In the genomic region with DNA sequence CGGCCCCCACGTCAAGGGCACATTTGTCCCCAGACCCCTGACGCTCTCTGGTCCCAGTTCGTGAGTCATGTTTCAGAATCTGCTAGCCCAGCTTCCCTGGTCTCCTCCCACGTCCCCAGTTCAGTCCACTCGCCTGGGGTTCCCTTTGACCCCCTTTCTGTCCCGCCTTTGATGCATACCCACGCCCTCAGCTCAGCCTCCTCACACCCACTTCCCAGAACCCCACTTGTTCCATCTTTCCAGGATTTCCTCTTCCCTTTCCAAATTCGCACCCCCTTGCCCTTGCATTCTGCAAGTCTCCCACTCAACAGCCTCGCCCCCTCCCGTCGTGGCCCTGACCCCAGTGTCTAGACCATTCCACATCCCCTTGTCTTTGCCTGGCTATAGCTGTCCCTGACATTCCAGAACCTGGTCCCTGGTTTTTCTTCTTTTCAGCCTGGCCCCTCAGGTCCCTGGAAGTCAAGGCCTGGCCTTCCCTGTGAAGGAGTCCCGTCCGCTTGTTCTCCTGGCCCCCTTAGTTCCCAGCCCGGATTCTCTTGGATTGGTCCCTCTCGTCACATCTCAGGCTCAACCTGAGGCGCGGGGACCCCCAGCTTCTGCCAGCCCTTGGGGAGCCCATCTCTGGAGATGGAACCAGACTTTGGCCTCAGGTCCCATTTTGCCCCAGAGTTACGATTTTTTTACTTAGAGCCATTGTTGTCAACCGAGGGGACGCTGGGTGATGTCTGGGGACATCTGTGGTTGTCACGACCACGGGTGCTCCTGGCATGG, we compare ENCODE assay signal across 8 cellular contexts. TPM values are rescaled to one million over a fixed set of nuclear protein-coding genes. Genes with fewer than 3 reads are reported as not detected.
DNase-seq lines count a peak whose midpoint lies in the region; ATAC-seq, FAIRE-seq and TF ChIP-seq lines count a peak whose summit lies in the region.

No MANE protein-coding gene starts in this region.

- H3K9me3 ChIP-seq in HEK293 (ENCODE audit: control insufficient read depth, insufficient read depth, low read depth, low read length): no peaks in the 10 kb centered on the region
- H3K9me3 ChIP-seq in hepatocyte (ENCODE audit: low read depth): no peaks in the 10 kb centered on the region
- H3K9me3 ChIP-seq in small intestine (ENCODE audit: control insufficient read depth, low read depth): no peaks in the 10 kb centered on the region

- ATAC-seq in activated B cell treated with CpG ODN at 0.5 μM for 24 hours (ENCODE audit: low read depth): no peak

- FAIRE-seq in small intestine (lab: Jason Lieb, UNC) (no peak), urothelium cell line (lab: Jason Lieb, UNC) (no peak)

- H2AFZ ChIP-seq in hepatocyte: no peak overlapping the region

- H3K36me3 Mint-ChIP-seq in activated B cell treated with CpG ODN at 0.5 μM for 24 hours (ENCODE audit: low read depth): peaks cover 29% of the 10 kb centered on the region

- H3K27ac Mint-ChIP-seq in activated B cell treated with CpG ODN at 0.5 μM for 24 hours: peak overlapping the region; percentile 56

- intact Hi-C loops in activated B cell treated with CpG ODN at 0.5 μM for 24 hours (cut with micrococcal nuclease): loop anchor here (10.0 kb wide), 2 partner anchors 388 to 1102 kb away; partner anchors contain the start of gene HMG20B

- H3K27ac ChIP-seq in HEK293 (ENCODE audit: extremely low read depth, low read depth, low read length): peak overlapping the region; percentile 35; the same call in 1 of the 2 replicates
- H3K27ac ChIP-seq in hepatocyte: no peak overlapping the region
- peak overlapping the region; percentile 96 to 99 for H3K27ac ChIP-seq in small intestine (ENCODE audit: low read depth in 1 of 2, low read length in 1 of 2)

- WGBS in hepatocyte (ENCODE audit: low lambda C conversion rate, missing lambda C conversion rate): 78% methylated on average over 23 of the region's 23 CpGs
- WGBS in small intestine, 3 donors: 22 to 55% (median 35%) methylated on average over 23 of the region's 23 CpGs

- no peaks in the 10 kb centered on the region for H3K9me2 ChIP-seq in hepatocyte (replicated peaks; ENCODE audit: insufficient read depth)

- peak overlapping the region; percentile 98 for H3K4me3 ChIP-seq in HEK293 (ENCODE audit: low read depth, low read length)
- H3K4me3 ChIP-seq in hepatocyte: no peak overlapping the region
- peak overlapping the region; percentile 69 to 96 for H3K4me3 ChIP-seq in small intestine (ENCODE audit: low read depth in 1 of 2, low read length in 2 of 2)

- H3K4me1 Mint-ChIP-seq in activated B cell treated with CpG ODN at 0.5 μM for 24 hours: peaks cover 67% of the 10 kb centered on the region

- TF ChIP-seq CTCF in HEK293 (tag by site-specific recombination; IDR thresholded peaks at IDR 0.05): no peak
- no peak for TF ChIP-seq CTCF in activated B cell treated with CpG ODN at 0.5 μM for 24 hours (IDR thresholded peaks at IDR 0.05)
- TF ChIP-seq CTCF in hepatocyte (IDR thresholded peaks at IDR 0.05; ENCODE audit: poor library complexity): no peak

- no peaks in the 10 kb centered on the region for H3K9me3 Mint-ChIP-seq in activated B cell treated with CpG ODN at 0.5 μM for 24 hours

- H3K79me2 ChIP-seq in hepatocyte: peaks cover 56% of the 10 kb centered on the region

- no peaks in the 10 kb centered on the region for H3K27me3 Mint-ChIP-seq in activated B cell treated with CpG ODN at 0.5 μM for 24 hours

- H3K4me1 ChIP-seq in HEK293 (ENCODE audit: control insufficient read depth, insufficient read depth, low read length): peaks cover 5% of the 10 kb centered on the region
- peaks cover 11% of the 10 kb centered on the region for H3K4me1 ChIP-seq in hepatocyte (ENCODE audit: insufficient read depth)
- H3K4me1 ChIP-seq in small intestine (ENCODE audit: control insufficient read depth in 2 of 2, insufficient read depth in 1 of 2, low read depth in 1 of 2, low read length in 1 of 2): peaks cover 2% of the 10 kb centered on the region in 2 donors

- POLR2A ChIA-PET in HEK293 (lab: Yijun Ruan, JAX): interaction anchor here (0.5 to 1.3 kb wide), 3 partner anchors 35 to 1992 kb away, joined by 3 to 5 read pairs (median 4); no protein-coding TSS in a partner anchor
- POLR2A ChIA-PET in activated B cell treated with CpG ODN at 0.5 μM for 24 hours (lab: Charles Lee): interaction anchor here (0.8 to 3.5 kb wide), 2 partner anchors 18 to 236 kb away, joined by 3 to 25 read pairs; no protein-coding TSS in a partner anchor

- peak overlapping the region; percentile 86 for H3K4me3 Mint-ChIP-seq in activated B cell treated with CpG ODN at 0.5 μM for 24 hours

- CTCF ChIA-PET in HEK293 (lab: Yijun Ruan, JAX): interaction anchor here (0.6 to 0.9 kb wide), 2 partner anchors 23 to 231 kb away, joined by 3 to 4 read pairs; no protein-coding TSS in a partner anchor
- CTCF ChIA-PET in activated B cell treated with CpG ODN at 0.5 μM for 24 hours (lab: Charles Lee): interaction anchor here (1.1 to 1.2 kb wide), 2 partner anchors 23 to 37 kb away, joined by 3 read pairs; no protein-coding TSS in a partner anchor

- H3K36me3 ChIP-seq in HEK293 (ENCODE audit: control insufficient read depth in 2 of 2, insufficient read depth in 1 of 2, low read length in 2 of 2): peaks cover 0 to 33% of the 10 kb centered on the region in 2 experiments; a peak in 1 of 3 replicates
- no peaks in the 10 kb centered on the region for H3K36me3 ChIP-seq in hepatocyte (replicated peaks; ENCODE audit: insufficient read depth, low read depth)
- H3K36me3 ChIP-seq in small intestine (ENCODE audit: control insufficient read depth in 2 of 2, insufficient read depth in 2 of 2, low read length in 2 of 2): no peaks in the 10 kb centered on the region

- H4K20me1 ChIP-seq in hepatocyte (ENCODE audit: insufficient read depth, poor library complexity, severe bottlenecking): no peaks in the 10 kb centered on the region

- H3K4me2 ChIP-seq in hepatocyte: peak overlapping the region; percentile 99

- H3K27me3 ChIP-seq in hepatocyte: no peaks in the 10 kb centered on the region
- no peaks in the 10 kb centered on the region for H3K27me3 ChIP-seq in small intestine (ENCODE audit: control insufficient read depth in 2 of 2, insufficient read depth in 2 of 2, low read length in 2 of 2)

- no peak for DNase-seq in activated B cell treated with CpG ODN at 0.5 μM for 24 hours
- no peak for DNase-seq in hepatocyte (ENCODE audit: low spot score)
- DNase-seq in small intestine: peak; percentile 81
- no peak for DNase-seq in superior temporal gyrus (ENCODE audit: extremely low spot score)
- no peak for DNase-seq in urothelium cell line (ENCODE audit: low spot score)
- DNase-seq in retina: no peak
- no peak for DNase-seq in stimulated activated CD4-positive, alpha-beta T cell treated with anti-CD3 and anti-CD28 coated beads, Interleukin-4, amount 100 ng/mL, for 1 hour

TF ChIP-seq in HEK293, 187 proteins besides CTCF, POLR2A, EP300 and RAD21:
- TF ChIP-seq, protein P1, sequence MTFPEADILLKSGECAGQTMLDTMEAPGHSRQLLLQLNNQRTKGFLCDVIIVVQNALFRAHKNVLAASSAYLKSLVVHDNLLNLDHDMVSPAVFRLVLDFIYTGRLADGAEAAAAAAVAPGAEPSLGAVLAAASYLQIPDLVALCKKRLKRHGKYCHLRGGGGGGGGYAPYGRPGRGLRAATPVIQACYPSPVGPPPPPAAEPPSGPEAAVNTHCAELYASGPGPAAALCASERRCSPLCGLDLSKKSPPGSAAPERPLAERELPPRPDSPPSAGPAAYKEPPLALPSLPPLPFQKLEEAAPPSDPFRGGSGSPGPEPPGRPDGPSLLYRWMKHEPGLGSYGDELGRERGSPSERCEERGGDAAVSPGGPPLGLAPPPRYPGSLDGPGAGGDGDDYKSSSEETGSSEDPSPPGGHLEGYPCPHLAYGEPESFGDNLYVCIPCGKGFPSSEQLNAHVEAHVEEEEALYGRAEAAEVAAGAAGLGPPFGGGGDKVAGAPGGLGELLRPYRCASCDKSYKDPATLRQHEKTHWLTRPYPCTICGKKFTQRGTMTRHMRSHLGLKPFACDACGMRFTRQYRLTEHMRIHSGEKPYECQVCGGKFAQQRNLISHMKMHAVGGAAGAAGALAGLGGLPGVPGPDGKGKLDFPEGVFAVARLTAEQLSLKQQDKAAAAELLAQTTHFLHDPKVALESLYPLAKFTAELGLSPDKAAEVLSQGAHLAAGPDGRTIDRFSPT (tag by site-specific recombination; IDR thresholded peaks at IDR 0.05): 0 out of 2 replicates have a peak, but pooled peaks have one; percentile 2
- TF ChIP-seq ZFHX2 (tag by site-specific recombination; conservative IDR thresholded peaks at IDR 0.05) (peak; percentile 95), EGR2 (tag by site-specific recombination; IDR thresholded peaks at IDR 0.05; ENCODE audit: low read depth) (peak; percentile 89), SP3 (tag by site-specific recombination; IDR thresholded peaks at IDR 0.05) (0 out of 2 replicates have a peak, but pooled peaks have one; percentile 12), KLF9 (tag by site-specific recombination; IDR thresholded peaks at IDR 0.05; ENCODE audit: low read depth) (0 out of 2 replicates have a peak, but pooled peaks have one; percentile 12), ZNF211 (tag by site-specific recombination; IDR thresholded peaks at IDR 0.05; ENCODE audit: low read depth) (no peak), ZNF292 (tag by site-specific recombination; IDR thresholded peaks at IDR 0.05; ENCODE audit: borderline replicate concordance, low read depth) (no peak)

RNA-seq across cellular contexts. Expression of gene NCLN, which starts 1.3 kb away (rescaled TPM):
- total RNA-seq in activated B cell treated with CpG ODN at 0.5 μM for 24 hours: 61.1 and 64.8 TPM in 2 replicates
- 42.8 and 44.9 TPM in 2 replicates for total RNA-seq in hepatocyte
- 85.5 and 94.2 TPM in 2 replicates for polyA plus RNA-seq in hepatocyte
- 100 to 1,000 TPM in 2 of 3 donors, 10 to 100 TPM in 1; 94.7 to 217 (median 129) TPM for polyA plus RNA-seq in small intestine

RNA-seq across cellular contexts. Expression of gene S1PR4, which starts 8.5 kb away (rescaled TPM):
- total RNA-seq in activated B cell treated with CpG ODN at 0.5 μM for 24 hours (27.3 and 29.7 TPM in 2 replicates), hepatocyte (0.07 TPM in 1 of 2 replicates, not detected in the other)
- polyA plus RNA-seq in hepatocyte (0.16 TPM in 1 of 2 replicates, not detected in the other), small intestine (1 to 10 TPM in 2 of 3 donors, not detected in 1; 2.4 to 5.1 TPM)

RNA-seq across cellular contexts. Expression of gene CELF5, which starts 37.4 kb away (rescaled TPM):
- total RNA-seq in activated B cell treated with CpG ODN at 0.5 μM for 24 hours: not detected in 2 replicates
- 0.03 TPM in 1 of 2 replicates, not detected in the other for total RNA-seq in hepatocyte
- 0.17 and 0.90 TPM in 2 replicates for polyA plus RNA-seq in hepatocyte
- under 1 TPM in 2 of 3 donors, not detected in 1; 0.54 to 0.70 TPM for polyA plus RNA-seq in small intestine

RNA-seq across cellular contexts. Expression of gene GNA15, which starts 51.2 kb away (rescaled TPM):
- 0.80 and 1.3 TPM in 2 replicates for total RNA-seq in activated B cell treated with CpG ODN at 0.5 μM for 24 hours
- total RNA-seq in hepatocyte: 0.24 and 1.5 TPM in 2 replicates
- 0.29 and 0.45 TPM in 2 replicates for polyA plus RNA-seq in hepatocyte
- polyA plus RNA-seq in small intestine: 1 to 10 TPM in 2 of 3 donors, under 1 TPM in 1; 0.67 to 2.1 (median 1.4) TPM

Comparison
In these comparisons a context has a peak if more than half of its experiments do, and no peak if none do; other contexts are left out.
1. RNA of gene S1PR4, which starts 8.5 kb away (total RNA-seq): 27.3 to 29.7 TPM in activated B cell treated with CpG ODN at 0.5 μM for 24 hours; 0.07 TPM in hepatocyte; every median in the first group is over 10 times any median in the second.